In the genomic region with DNA sequence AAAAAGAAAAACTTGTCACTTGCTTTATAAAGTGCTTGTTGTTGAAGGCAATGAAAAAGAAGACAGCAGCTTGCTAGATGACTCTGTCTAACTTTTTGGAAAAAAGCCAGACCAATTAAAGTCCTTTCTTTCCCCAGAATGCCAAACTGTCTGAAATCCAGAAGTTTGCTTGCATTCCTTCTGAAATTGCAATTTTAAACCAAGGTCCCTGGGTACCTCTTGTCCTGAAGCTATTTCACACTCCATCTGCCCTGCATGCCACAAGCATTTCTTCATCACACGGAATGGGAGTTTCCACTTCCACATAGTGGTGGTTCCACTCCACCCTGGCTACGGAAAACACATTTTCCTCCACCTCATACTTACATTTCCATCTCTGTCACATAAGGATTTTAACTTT, we compare ENCODE assay signal across 14 cellular contexts.
A peak's percentile ranks its signal among the peaks of the same experiment; 100 is the strongest.
DNase-seq lines count a peak whose midpoint lies in the region; ATAC-seq and TF ChIP-seq lines count a peak whose summit lies in the region.
"Had no signal": no experiment of that assay in that cellular context is flagged by ENCODE, and none has a peak within 500 bp of the region (broad histone marks: within the 10 kb centered on the region; RNA-seq: fewer than 3 reads in every experiment).

No MANE protein-coding gene starts in this region.

- no peaks in the 10 kb centered on the region; the same call in 1 of the 2 replicates for H3K9me3 ChIP-seq in SJCRH30 (replicated peaks)
- no peaks in the 10 kb centered on the region for H3K9me3 ChIP-seq in CD8-positive, alpha-beta memory T cell (ENCODE audit: low read length)
- H3K9me3 ChIP-seq: uterus had no signal

- CTCF ChIA-PET in CD8-positive, alpha-beta memory T cell (lab: Charles Lee): no interaction called here

- POLR2A ChIA-PET in CD8-positive, alpha-beta memory T cell (lab: Charles Lee): no interaction called here

- peaks cover 0 to 14% (median 8%) of the 10 kb centered on the region in 3 donors for H3K4me1 Mint-ChIP-seq in CD8-positive, alpha-beta memory T cell

- peak; percentile 90 for ATAC-seq in sciatic nerve
- no peak for ATAC-seq in HG03139 (IDR thresholded peaks at IDR 0.05; ENCODE audit: unreplicated experiment)

- peaks cover 6% of the 10 kb centered on the region; the same call in 1 of the 2 replicates for H3K36me3 ChIP-seq in SJCRH30
- H3K36me3 ChIP-seq in CD8-positive, alpha-beta memory T cell (ENCODE audit: insufficient read depth, low read length): no peaks in the 10 kb centered on the region
- H3K36me3 ChIP-seq: uterus had no signal

- intact Hi-C loops in sciatic nerve (cut with DNase I): no loop called here

- no peak overlapping the region for H3K4me3 Mint-ChIP-seq in CD8-positive, alpha-beta memory T cell
- H3K4me3 Mint-ChIP-seq: activated naive CD8-positive, alpha-beta T cell had no signal

- peaks cover 0 to 5% (median 5%) of the 10 kb centered on the region in 5 donors for H3K9me3 Mint-ChIP-seq in CD8-positive, alpha-beta memory T cell

- H3K4me3 ChIP-seq in SJCRH30: no peak overlapping the region
- H3K4me3 ChIP-seq in fibroblast of villous mesenchyme (ENCODE audit: low read depth, low read length): no peak overlapping the region
- no peak overlapping the region for H3K4me3 ChIP-seq in CD8-positive, alpha-beta memory T cell (ENCODE audit: low read length)
- H3K4me3 ChIP-seq: esophagus muscularis mucosa, uterus had no signal

- H3K27me3 ChIP-seq in SJCRH30: no peaks in the 10 kb centered on the region
- no peaks in the 10 kb centered on the region for H3K27me3 ChIP-seq in CD8-positive, alpha-beta memory T cell (ENCODE audit: insufficient read depth, low read length, poor library complexity, severe bottlenecking)
- H3K27me3 ChIP-seq: esophagus muscularis mucosa, uterus had no signal

- TF ChIP-seq CTCF in fibroblast of villous mesenchyme (IDR thresholded peaks at IDR 0.05; ENCODE audit: insufficient read depth, low read depth, low read length): no peak

- no peaks in the 10 kb centered on the region for H3K27me3 Mint-ChIP-seq in CD8-positive, alpha-beta memory T cell
- H3K27me3 Mint-ChIP-seq: activated naive CD8-positive, alpha-beta T cell had no signal

- H3K4me1 ChIP-seq in SJCRH30: peaks cover 16% of the 10 kb centered on the region
- H3K4me1 ChIP-seq in CD8-positive, alpha-beta memory T cell (ENCODE audit: insufficient read depth, low read length): no peaks in the 10 kb centered on the region
- H3K4me1 ChIP-seq: uterus had no signal

- H3K36me3 Mint-ChIP-seq in CD8-positive, alpha-beta memory T cell: peaks cover 17 to 56% (median 35%) of the 10 kb centered on the region in 3 donors

- H3K27ac ChIP-seq in SJCRH30: peak overlapping the region; percentile 35
- H3K27ac ChIP-seq in CD8-positive, alpha-beta memory T cell (ENCODE audit: low read depth, low read length): no peak overlapping the region
- H3K27ac ChIP-seq: esophagus muscularis mucosa, uterus had no signal

- no peak overlapping the region for H3K27ac Mint-ChIP-seq in CD8-positive, alpha-beta memory T cell
- H3K27ac Mint-ChIP-seq: activated naive CD8-positive, alpha-beta T cell had no signal

- DNase-seq in EL (peak; percentile 88), SJCRH30 (peak; percentile 16 to 19), fibroblast of villous mesenchyme (ENCODE audit: low read depth) (peak; percentile 76), sciatic nerve (ENCODE audit: low spot score) (no peak), SIG-M5 treated with dmso at 0.1 percent for 504 hours (lab: John Stamatoyannopoulos, UW; ENCODE audit: unreplicated experiment) (no peak)
- DNase-seq in CD8-positive, alpha-beta memory T cell: no peak
- no peak for DNase-seq in stimulated activated CD4-positive, alpha-beta T cell treated with anti-CD3 and anti-CD28 coated beads, Interleukin-2, amount 100 ng/mL, for 48 hours
- DNase-seq: DMS153, GOT3, NCI-H1417 treated with DMSO at 0.1 percent for 48 hours, uterus had no signal

Comparison
In these comparisons a context has a peak if more than half of its experiments do, and no peak if none do; other contexts are left out.
1. DNase-seq: peak in EL (single experiment), SJCRH30 (2 of 2) and fibroblast of villous mesenchyme (single experiment); none in sciatic nerve (single experiment), CD8-positive, alpha-beta memory T cell (0 of 5), stimulated activated CD4-positive, alpha-beta T cell treated with anti-CD3 and anti-CD28 coated beads, Interleukin-2, amount 100 ng/mL, for 48 hours (0 of 2) and SIG-M5 treated with dmso at 0.1 percent for 504 hours (single experiment).